In genomic region chr12:9283346-9284095, GRCh38 we compare ENCODE assay signal across 8 cellular contexts.
DNase-seq lines count a peak whose midpoint lies in the region; ATAC-seq and TF ChIP-seq lines count a peak whose summit lies in the region.
"Not testable (repeated sequence)": the region's sequence is repeated elsewhere in the genome, so short reads cannot be mapped to it uniquely, and the experiment has no call there.

No MANE protein-coding gene starts in this region.

- DNase-seq in DMS79 (lab: John Stamatoyannopoulos, UW) (peak; percentile 77), HAP-1 (ENCODE audit: low spot score in 2 of 2) (peak; percentile 30 to 75), NCI-H1092 treated with DMSO at 0.1 percent for 48 hours (lab: John Stamatoyannopoulos, UW) (peak; percentile 77), SK-N-MC (ENCODE audit: low read depth, low spot score) (peak; percentile 45), foreskin keratinocyte (peak in 1 of 2 donors; percentile 60), nephron progenitor cell (peak; percentile 87)
- DNase-seq in activated gamma-delta T cell treated with anti-CD3 and anti-CD28 coated beads, Interleukin-2, amount 50 U/mL, for 16 hours (ENCODE audit: low read depth): peak; percentile 54
- peak; percentile 37 to 53 for DNase-seq in stimulated activated CD8-positive, alpha-beta memory T cell treated with anti-CD3 and anti-CD28 coated beads, Interleukin-7, amount 100 ng/mL, for 48 hours (ENCODE audit: extremely low read depth in 1 of 2, low read depth in 1 of 2)

- not testable (repeated sequence) for H3K27me3 Mint-ChIP-seq in nephron progenitor cell (ENCODE audit: low read depth, poor library complexity)

- H3K27ac Mint-ChIP-seq in nephron progenitor cell: peak overlapping the region; percentile 98

- not testable (repeated sequence) for H3K9me3 ChIP-seq in HAP-1; SK-N-MC (ENCODE audit: low read depth, low read length)

- H3K4me3 Mint-ChIP-seq in nephron progenitor cell: peak overlapping the region; percentile 97

- peaks cover 10% of the 10 kb centered on the region for H3K4me1 Mint-ChIP-seq in nephron progenitor cell

- H3K9me3 Mint-ChIP-seq in nephron progenitor cell: not testable (repeated sequence)

- not testable (repeated sequence) for H3K36me3 ChIP-seq in HAP-1 (replicated peaks); SK-N-MC (ENCODE audit: insufficient read depth, low read length)

- not testable (repeated sequence) for H3K4me1 ChIP-seq in HAP-1, foreskin keratinocyte

- H3K27ac ChIP-seq in SK-N-MC (peak overlapping the region; percentile 76), foreskin keratinocyte (peak overlapping the region; percentile 26)

- ATAC-seq in foreskin keratinocyte: peak; percentile 92

- in situ Hi-C loops in HAP-1 (cut with MboI; ENCODE audit: low sequenced_read_pairs): not testable (repeated sequence)

- not testable (repeated sequence) for H3K36me3 Mint-ChIP-seq in nephron progenitor cell (ENCODE audit: low read depth)

- H3K4me3 ChIP-seq in HAP-1: peak overlapping the region; percentile 25
- H3K4me3 ChIP-seq in SK-N-MC: peak overlapping the region; percentile 76

- H3K9ac ChIP-seq in SK-N-MC (ENCODE audit: insufficient read length): peak overlapping the region; percentile 80

- peaks cover 17% of the 10 kb centered on the region for H3K27me3 ChIP-seq in HAP-1 (ENCODE audit: low read depth)
- H3K27me3 ChIP-seq in foreskin keratinocyte: not testable (repeated sequence)

- TF ChIP-seq CTCF in foreskin keratinocyte (conservative IDR thresholded peaks at IDR 0.05); nephron progenitor cell (IDR thresholded peaks at IDR 0.05): not testable (repeated sequence)
